23 cellular contexts compared by ENCODE assay signal in the genomic region with DNA sequence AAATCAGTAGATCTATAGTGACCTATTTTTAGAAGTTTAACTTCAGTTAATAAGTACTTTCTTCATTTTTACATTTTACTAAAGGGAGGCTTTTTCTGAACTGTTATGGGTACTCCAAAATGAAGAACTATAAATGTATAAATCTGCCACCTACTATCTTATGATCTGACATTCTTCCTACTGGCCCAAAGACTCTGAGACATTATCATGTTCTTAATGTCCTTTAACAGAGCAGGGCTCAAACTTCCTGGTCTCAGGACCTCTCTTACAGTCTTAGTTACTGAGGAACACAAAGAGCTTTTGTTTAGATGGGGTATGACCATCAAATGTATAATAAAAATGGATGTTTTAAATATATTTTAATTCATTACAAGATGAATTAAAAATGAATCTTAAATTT.
"Had no signal": no experiment of that assay in that cellular context is flagged by ENCODE, and none has a peak within 500 bp of the region (broad histone marks: within the 10 kb centered on the region; RNA-seq: fewer than 3 reads in every experiment).

No MANE protein-coding gene starts in this region.

- H3K4me3 ChIP-seq: gastroesophageal sphincter, left ventricle myocardium inferior, lung, psoas muscle, right lobe of liver, suprapubic skin, thyroid gland had no signal

- H3K9me3 ChIP-seq: gastroesophageal sphincter, left ventricle myocardium inferior, neutrophil, psoas muscle, right lobe of liver, suprapubic skin, thyroid gland had no signal

- H3K27ac Mint-ChIP-seq: stimulated activated effector memory CD8-positive, alpha-beta T cell treated with anti-CD3 and anti-CD28 coated beads, Interleukin-12 subunit alpha, Interleukin-12 subunit beta, amount 100 ng/mL, for 72 hours; type B pancreatic cell had no signal

- H3K9me3 Mint-ChIP-seq: stimulated activated effector memory CD8-positive, alpha-beta T cell treated with anti-CD3 and anti-CD28 coated beads, Interleukin-12 subunit alpha, Interleukin-12 subunit beta, amount 100 ng/mL, for 72 hours; type B pancreatic cell had no signal

- DNase-seq: effector memory CD4-positive, alpha-beta T cell; glutamatergic neuron; kidney; left cardiac atrium; left ventricle myocardium inferior; mesenchymal stem cell; naive B cell; psoas muscle; retina; right lobe of liver; stimulated activated CD4-positive, alpha-beta T cell treated with anti-CD3 and anti-CD28 coated beads, Interleukin-4, amount 100 ng/mL, for 1 hour; stimulated activated CD8-positive, alpha-beta memory T cell treated with anti-CD3 and anti-CD28 coated beads, Interleukin-4, amount 100 ng/mL, for 48 hours; stimulated activated naive CD8-positive, alpha-beta T cell treated with anti-CD3 and anti-CD28 coated beads, Interleukin-15, Interleukin-2, amounts not matched to agents 100 U/mL and 50 U/mL, for 24 hours; thyroid gland had no signal

- ATAC-seq: esophagus mucosa; gastroesophageal sphincter; left cardiac atrium; psoas muscle; right lobe of liver; stimulated activated effector memory CD8-positive, alpha-beta T cell treated with anti-CD3 and anti-CD28 coated beads, Interleukin-12 subunit alpha, Interleukin-12 subunit beta, amount 100 ng/mL, for 72 hours; stimulated activated naive CD8-positive, alpha-beta T cell treated with anti-CD3 and anti-CD28 coated beads, Interleukin-15, Interleukin-2, amounts not matched to agents 100 U/mL and 50 U/mL, for 24 hours had no signal

- H3K27ac ChIP-seq: gastroesophageal sphincter, left ventricle myocardium inferior, neutrophil, psoas muscle, right lobe of liver, suprapubic skin, thyroid gland had no signal

- H3K27me3 Mint-ChIP-seq: naive B cell, type B pancreatic cell had no signal

- H3K36me3 ChIP-seq: left ventricle myocardium inferior, right lobe of liver, thyroid gland had no signal

- FAIRE-seq: endometrium, kidney, urothelium cell line had no signal

- H3K4me3 Mint-ChIP-seq: naive B cell; stimulated activated effector memory CD8-positive, alpha-beta T cell treated with anti-CD3 and anti-CD28 coated beads, Interleukin-12 subunit alpha, Interleukin-12 subunit beta, amount 100 ng/mL, for 72 hours; type B pancreatic cell had no signal

- H3K27me3 ChIP-seq: gastroesophageal sphincter, neutrophil, right lobe of liver, suprapubic skin, thyroid gland had no signal
